ENCODE assay signal across 21 cellular contexts in genomic region chr11:41534861-41535260, GRCh38.
"Had no signal": no experiment of that assay in that cellular context is flagged by ENCODE, and none has a peak within 500 bp of the region (broad histone marks: within the 10 kb centered on the region; RNA-seq: fewer than 3 reads in every experiment).

No MANE protein-coding gene starts in this region.

- H3K27me3 ChIP-seq: SJCRH30 had no signal

- ATAC-seq: HepG2, Panc1, Right ventricle myocardium inferior, SK-N-SH treated with all-trans-retinoic acid at 6 μM for 48 hours had no signal

- H3K36me3 ChIP-seq: SJCRH30 had no signal

- H3K4me1 ChIP-seq: SJCRH30 had no signal

- H3K27ac ChIP-seq: SJCRH30 had no signal

- H3K9me3 ChIP-seq: SJCRH30 had no signal

- H3K4me3 ChIP-seq: SJCRH30 had no signal

- DNase-seq: IMR-90, Karpas-422, KG1, NCI-H1092, NCI-H1105 treated with DMSO at 0.1 percent for 48 hours, NCI-H1417 treated with DMSO at 0.1 percent for 48 hours, NCI-H146, NCI-H1694 treated with DMSO at 0.1 percent for 48 hours, NCI-H1930, NCI-H2081, NCI-H2107, NCI-H2227 treated with DMSO at 0.1 percent for 48 hours, NCI-H524 treated with DMSO at 0.1 percent for 48 hours, NCI-H69, NCI-H774, SHP77 treated with DMSO at 0.1 percent for 48 hours, SJCRH30 had no signal
